ENCODE assay signal across 9 cellular contexts in the genomic region with DNA sequence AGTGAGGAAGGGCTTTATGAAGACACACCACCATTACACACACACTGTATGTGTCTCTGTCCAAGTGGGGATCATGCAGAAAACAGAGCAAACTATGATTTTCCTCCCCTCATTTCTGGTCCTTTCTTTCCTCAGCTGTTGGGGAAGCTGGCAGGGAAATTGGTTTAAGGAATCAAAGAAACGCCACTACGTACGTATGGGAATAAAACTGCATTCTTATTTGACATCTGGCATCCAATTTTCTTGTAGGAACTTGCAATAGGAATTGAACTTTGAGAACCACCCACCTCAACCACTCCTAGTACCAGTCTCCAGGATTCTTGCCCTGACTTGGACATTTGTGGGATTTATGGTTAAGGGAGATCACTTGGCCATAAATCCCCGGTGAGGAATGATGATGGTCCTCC.
DNase-seq lines count a peak whose midpoint lies in the region; ATAC-seq lines count a peak whose summit lies in the region.
"Had no signal": no experiment of that assay in that cellular context is flagged by ENCODE, and none has a peak within 500 bp of the region (broad histone marks: within the 10 kb centered on the region; RNA-seq: fewer than 3 reads in every experiment).

No MANE protein-coding gene starts in this region.

- H3K27ac Mint-ChIP-seq in stimulated activated naive CD8-positive, alpha-beta T cell treated with anti-CD3 and anti-CD28 coated beads, Interleukin-15, Interleukin-2, amounts not matched to agents 100 ng/mL and 50 ng/mL, for 24 hours: no peak overlapping the region

- H3K4me1 ChIP-seq in ectodermal cell (ENCODE audit: control insufficient read depth, insufficient read depth, low read length) (no peaks in the 10 kb centered on the region), muscle layer of colon (ENCODE audit: insufficient read depth, low read length) (peaks cover 31% of the 10 kb centered on the region), aorta (ENCODE audit: control insufficient read depth in 1 of 2, insufficient read depth in 2 of 2, low read length in 2 of 2) (no peaks in the 10 kb centered on the region)

- H3K27me3 ChIP-seq in ectodermal cell (ENCODE audit: control insufficient read depth, insufficient read depth, low read length, poor library complexity, severe bottlenecking) (peaks cover 36% of the 10 kb centered on the region), muscle layer of colon (ENCODE audit: control insufficient read depth in 1 of 2, insufficient read depth in 2 of 2, low read length in 2 of 2) (no peaks in the 10 kb centered on the region), aorta (ENCODE audit: control insufficient read depth in 1 of 2, insufficient read depth in 2 of 2, low read length in 1 of 2) (no peaks in the 10 kb centered on the region)

- H3K4me3 ChIP-seq in ectodermal cell (ENCODE audit: insufficient read depth, low read depth, low read length) (peak overlapping the region; percentile 26), muscle layer of colon (ENCODE audit: low read depth in 1 of 2, low read length in 2 of 2) (peak overlapping the region; percentile 57 to 81), aorta (ENCODE audit: low read length in 2 of 2) (no peak overlapping the region)

- no peak for ATAC-seq in stimulated activated naive CD8-positive, alpha-beta T cell treated with anti-CD3 and anti-CD28 coated beads, Interleukin-15, Interleukin-2, amounts not matched to agents 100 U/mL and 50 U/mL, for 24 hours
- ATAC-seq in aorta (ENCODE audit: low FRiP score) (peak; percentile 41), HG03521 (IDR thresholded peaks at IDR 0.05; ENCODE audit: unreplicated experiment) (no peak)

- H3K36me3 ChIP-seq in ectodermal cell (ENCODE audit: control insufficient read depth, insufficient read depth, low read length) (no peaks in the 10 kb centered on the region), muscle layer of colon (ENCODE audit: insufficient read depth, low read length) (no peaks in the 10 kb centered on the region), aorta (ENCODE audit: control insufficient read depth in 1 of 2, insufficient read depth in 2 of 2, low read length in 1 of 2) (no peaks in the 10 kb centered on the region)

- H3K9me3 ChIP-seq in ectodermal cell (ENCODE audit: control insufficient read depth, low read length) (no peaks in the 10 kb centered on the region), muscle layer of colon (ENCODE audit: low read length) (no peaks in the 10 kb centered on the region), aorta (ENCODE audit: control insufficient read depth, low read length) (no peaks in the 10 kb centered on the region)

- H3K4me1 Mint-ChIP-seq in stimulated activated naive CD8-positive, alpha-beta T cell treated with anti-CD3 and anti-CD28 coated beads, Interleukin-15, Interleukin-2, amounts not matched to agents 100 ng/mL and 50 ng/mL, for 24 hours (ENCODE audit: low read depth): peaks cover 16% of the 10 kb centered on the region

- no peaks in the 10 kb centered on the region for H3K36me3 Mint-ChIP-seq in stimulated activated naive CD8-positive, alpha-beta T cell treated with anti-CD3 and anti-CD28 coated beads, Interleukin-15, Interleukin-2, amounts not matched to agents 100 ng/mL and 50 ng/mL, for 24 hours (ENCODE audit: low read depth)

- intact Hi-C loops in aorta (cut with DNase I): no loop called here

- peaks cover 60% of the 10 kb centered on the region for H3K27me3 Mint-ChIP-seq in stimulated activated naive CD8-positive, alpha-beta T cell treated with anti-CD3 and anti-CD28 coated beads, Interleukin-15, Interleukin-2, amounts not matched to agents 100 ng/mL and 50 ng/mL, for 24 hours

- H3K9me3 Mint-ChIP-seq in stimulated activated naive CD8-positive, alpha-beta T cell treated with anti-CD3 and anti-CD28 coated beads, Interleukin-15, Interleukin-2, amounts not matched to agents 100 ng/mL and 50 ng/mL, for 24 hours: no peaks in the 10 kb centered on the region

- H3K4me3 Mint-ChIP-seq in stimulated activated naive CD8-positive, alpha-beta T cell treated with anti-CD3 and anti-CD28 coated beads, Interleukin-15, Interleukin-2, amounts not matched to agents 100 ng/mL and 50 ng/mL, for 24 hours: peak overlapping the region; percentile 75

- H3K27ac ChIP-seq in ectodermal cell (ENCODE audit: insufficient read depth, low read depth, low read length, poor library complexity, severe bottlenecking) (no peak overlapping the region), muscle layer of colon (ENCODE audit: low read depth, low read length) (peak overlapping the region; percentile 94), aorta (ENCODE audit: low read depth in 1 of 2, low read length in 2 of 2) (no peak overlapping the region)

- DNase-seq in stimulated activated naive CD8-positive, alpha-beta T cell treated with anti-CD3 and anti-CD28 coated beads, Interleukin-15, Interleukin-2, amounts not matched to agents 100 U/mL and 50 U/mL, for 24 hours: no peak
- DNase-seq in aorta (no peak), HUDEP-2 (lab: John Stamatoyannopoulos, UW; ENCODE audit: unreplicated experiment in 76 of 76) (no peak), DMS79 (lab: John Stamatoyannopoulos, UW) (no peak)
- DNase-seq: cortex of kidney had no signal

- 72 to 88% methylated on average over 3 to 4 of the region's 4 CpGs for WGBS in ectodermal cell, 2 experiments
- 36% methylated on average over 4 of the region's 4 CpGs for WGBS in aorta, 2 donors

- peak overlapping the region; percentile 71 for H3K9ac ChIP-seq in muscle layer of colon (ENCODE audit: low read length)

Comparison
In these comparisons a context has a peak if more than half of its experiments do, and no peak if none do; other contexts are left out.
1. H3K4me3 ChIP-seq: peak in ectodermal cell (single experiment) and muscle layer of colon (2 of 2); none in aorta (0 of 2).